ENCODE assay signal across 24 cellular contexts in genomic region chr7:30968747-30969603, GRCh38. TPM values are rescaled to one million over a fixed set of nuclear protein-coding genes. Genes with fewer than 3 reads are reported as not detected.
A peak's percentile ranks its signal among the peaks of the same experiment; 100 is the strongest.
DNase-seq lines count a peak whose midpoint lies in the region; ATAC-seq and TF ChIP-seq lines count a peak whose summit lies in the region.
"Had no signal": no experiment of that assay in that cellular context is flagged by ENCODE, and none has a peak within 500 bp of the region (broad histone marks: within the 10 kb centered on the region; RNA-seq: fewer than 3 reads in every experiment).

No MANE protein-coding gene starts in this region.

- no peak for TF ChIP-seq POLR2A in lower leg skin (IDR thresholded peaks at IDR 0.05)

- no peak for TF ChIP-seq CTCF in lower leg skin (IDR thresholded peaks at IDR 0.05)

- ATAC-seq in GM18502 (IDR thresholded peaks at IDR 0.05; ENCODE audit: poor library complexity, unreplicated experiment) = peak; percentile 19
- ATAC-seq in HG03196 (IDR thresholded peaks at IDR 0.05; ENCODE audit: unreplicated experiment) = no peak
- no peak for ATAC-seq in GM19452 (IDR thresholded peaks at IDR 0.05; ENCODE audit: unreplicated experiment)

- no peak overlapping the region for H3K4me3 ChIP-seq in lower leg skin (ENCODE audit: low read depth, poor library complexity, severe bottlenecking)
- H3K4me3 ChIP-seq: lung, SJCRH30 had no signal

- DNase-seq in AG20443 (ENCODE audit: low spot score) (peak; percentile 3), HT-29 (ENCODE audit: low spot score) (peak; percentile 21), lower leg skin (ENCODE audit: low spot score in 2 of 2) (peak; percentile 7 to 70), SKM-1 treated with dmso at 0.1 percent for 144 hours (lab: John Stamatoyannopoulos, UW; ENCODE audit: unreplicated experiment) (no peak)
- DNase-seq in activated CD4-positive, CD25-positive, alpha-beta regulatory T cell treated with anti-CD3 and anti-CD28 coated beads, Interleukin-2, amount 50 U/mL, for 72 hours = no peak
- DNase-seq: activated CD4-positive, alpha-beta memory T cell treated with anti-CD3 and anti-CD28 coated beads for 36 hours; activated naive CD4-positive, alpha-beta T cell treated with Interleukin-2 at 50 U/mL for 16 hours; amniotic stem cell; CD4-positive, alpha-beta memory T cell; DMS53; KBM-7; NCI-H187; NCI-H226; occipital lobe; SJCRH30; stimulated activated CD8-positive, alpha-beta memory T cell treated with anti-CD3 and anti-CD28 coated beads, Interleukin-4, amount 100 ng/mL, for 48 hours; T-helper 2 cell had no signal

- intact Hi-C loops in lower leg skin (cut with DNase I; ENCODE audit: low total_unique reads) = loop anchor here (5.0 kb wide), 1 partner anchor 662 kb away; no protein-coding TSS in a partner anchor

- 74 to 77% methylated on average over 7 of the region's 7 CpGs for WGBS in lower leg skin, 2 donors

RNA-seq across cellular contexts. Expression of gene GHRHR, which starts 5.2 kb away (rescaled TPM):
- not detected in 2 replicates for total RNA-seq in HT-29 (2014; rRNA removed; shearing (Covaris generic))
- total RNA-seq in lower leg skin = not detected
- total RNA-seq: activated CD4-positive, alpha-beta memory T cell treated with anti-CD3 and anti-CD28 coated beads for 36 hours; bronchial epithelial cell; CD4-positive, alpha-beta memory T cell; endothelial cell of umbilical vein; myocyte; occipital lobe; SJCRH30 had no signal

RNA-seq across cellular contexts. Expression of gene AQP1, which starts 57.3 kb away (rescaled TPM):
- 8.2 and 9.8 TPM in 2 replicates for total RNA-seq in HT-29 (2014; rRNA removed; shearing (Covaris generic))
- total RNA-seq in lower leg skin = 100 to 1,000 TPM in 2 of 4 donors, 10 to 100 TPM in 2; 50.7 to 247 (median 103) TPM
- total RNA-seq: CD4-positive, alpha-beta memory T cell had no signal

Comparison
In these comparisons a context has a peak if more than half of its experiments do, and no peak if none do; other contexts are left out.
1. DNase-seq: peak in AG20443 (single experiment), HT-29 (single experiment) and lower leg skin (2 of 2); none in SKM-1 treated with dmso at 0.1 percent for 144 hours (single experiment) and activated CD4-positive, CD25-positive, alpha-beta regulatory T cell treated with anti-CD3 and anti-CD28 coated beads, Interleukin-2, amount 50 U/mL, for 72 hours (single experiment).